ENCODE assay signal across 8 cellular contexts in the genomic region with DNA sequence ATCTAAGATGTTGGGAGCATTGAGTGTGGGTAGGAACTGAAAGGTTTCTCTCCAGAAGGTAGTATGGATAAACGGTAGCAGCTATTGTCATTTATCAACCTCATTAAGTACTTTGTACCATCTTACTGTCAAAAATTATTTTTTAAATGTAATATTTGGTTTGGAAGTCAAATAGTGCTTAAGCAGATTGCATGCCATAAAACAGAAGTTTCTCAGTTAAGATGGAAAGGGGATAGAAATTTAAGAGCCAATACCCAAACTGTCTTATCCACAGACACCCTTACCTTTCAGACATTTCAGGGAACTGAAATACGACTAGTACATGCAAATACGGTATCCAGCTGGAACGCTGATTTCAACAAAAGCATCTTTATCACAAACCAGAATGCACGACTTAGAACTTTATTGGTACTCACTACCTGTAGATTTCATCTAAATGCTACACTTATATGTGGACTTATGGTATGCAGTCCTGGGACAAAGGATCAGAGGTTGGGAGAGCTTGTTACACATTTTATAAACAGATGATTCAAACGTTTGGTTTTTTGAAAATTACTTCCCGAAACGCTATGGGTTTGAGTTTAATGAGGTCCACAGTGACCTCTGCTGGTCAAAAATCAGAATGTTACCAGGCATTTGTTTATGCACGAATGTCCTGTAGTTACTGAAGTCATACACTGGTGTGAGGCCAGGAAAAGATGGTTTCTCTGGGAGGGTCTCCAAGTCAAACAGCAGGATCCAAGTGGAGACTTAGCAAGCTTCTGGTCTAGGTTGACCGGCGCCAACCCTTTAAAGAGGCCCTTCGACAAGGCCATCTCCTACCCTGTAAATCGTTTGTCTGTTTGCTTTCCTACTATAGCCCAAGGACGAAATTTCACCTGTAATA. TPM values are rescaled to one million over a fixed set of nuclear protein-coding genes. Genes with fewer than 3 reads are reported as not detected.
DNase-seq lines count a peak whose midpoint lies in the region; ATAC-seq and TF ChIP-seq lines count a peak whose summit lies in the region.

No MANE protein-coding gene starts in this region.

- H3K27ac Mint-ChIP-seq in endodermal cell (no peak overlapping the region), mesothelial cell of epicardium (no peak overlapping the region)

- H3K9me3 Mint-ChIP-seq in endodermal cell (no peaks in the 10 kb centered on the region), mesothelial cell of epicardium (no peaks in the 10 kb centered on the region)

- H3K9ac ChIP-seq in endodermal cell (ENCODE audit: extremely low read depth, low read length, poor library complexity, severe bottlenecking), result no peak overlapping the region

- no peak overlapping the region for H3K27ac ChIP-seq in ACC112 (ENCODE audit: low read depth, low read length)
- no peak overlapping the region for H3K27ac ChIP-seq in endodermal cell (ENCODE audit: low read depth, low read length)
- H3K27ac ChIP-seq in thoracic aorta, result peak overlapping the region; percentile 71 to 85

- H3K4me1 Mint-ChIP-seq in endodermal cell, result peaks cover 3% of the 10 kb centered on the region
- peaks cover 51% of the 10 kb centered on the region for H3K4me1 Mint-ChIP-seq in mesothelial cell of epicardium

- peak overlapping the region; percentile 98 for H2AFZ ChIP-seq in ACC112 (ENCODE audit: low read length, unreplicated experiment)

- no peaks in the 10 kb centered on the region for H3K36me3 Mint-ChIP-seq in endodermal cell (ENCODE audit: low read depth)
- H3K36me3 Mint-ChIP-seq in mesothelial cell of epicardium, result no peaks in the 10 kb centered on the region

- 38 to 45% methylated on average over 7 to 12 of the region's 14 CpGs for WGBS in endodermal cell (ENCODE audit: insufficient coverage in 1 of 2, insufficient read length in 1 of 2), 2 experiments

- H3K9me3 ChIP-seq in endodermal cell (ENCODE audit: control insufficient read depth, low read length) (no peaks in the 10 kb centered on the region), thoracic aorta (no peaks in the 10 kb centered on the region)

- H3K4me3 Mint-ChIP-seq in endodermal cell, result no peak overlapping the region
- H3K4me3 Mint-ChIP-seq in mesothelial cell of epicardium, result peak overlapping the region; percentile 44

- peak; percentile 63 for ATAC-seq in HG03025 (IDR thresholded peaks at IDR 0.05; ENCODE audit: low FRiP score, unreplicated experiment)
- ATAC-seq in thoracic aorta (ENCODE audit: insufficient number of reproducible peaks, low FRiP score, low read depth), result peak; percentile 81

- no peaks in the 10 kb centered on the region for H3K36me3 ChIP-seq in ACC112 (ENCODE audit: insufficient read depth, low read length)
- H3K36me3 ChIP-seq in endodermal cell (ENCODE audit: control insufficient read depth, insufficient read depth, low read length), result no peaks in the 10 kb centered on the region
- H3K36me3 ChIP-seq in thoracic aorta, result no peaks in the 10 kb centered on the region

- peaks cover 6% of the 10 kb centered on the region; the same call in 1 of the 2 replicates for H3K27me3 ChIP-seq in ACC112 (ENCODE audit: insufficient read depth, low read length)
- peaks cover 26% of the 10 kb centered on the region for H3K27me3 ChIP-seq in endodermal cell (ENCODE audit: control insufficient read depth, insufficient read depth, low read length, poor library complexity, severe bottlenecking)
- no peaks in the 10 kb centered on the region for H3K27me3 ChIP-seq in thoracic aorta (replicated peaks; ENCODE audit: insufficient read depth)

- no peaks in the 10 kb centered on the region for H3K79me2 ChIP-seq in ACC112 (ENCODE audit: control insufficient read depth, insufficient read depth, low read length, unreplicated experiment)

- peak; percentile 41 for DNase-seq in NCI-H2171 (lab: John Stamatoyannopoulos, UW)
- DNase-seq in endodermal cell, result peak; percentile 84
- DNase-seq in mesothelial cell of epicardium (ENCODE audit: low spot score in 2 of 2, unreplicated experiment in 2 of 2), result peak in 1 of 2 experiments; percentile 67
- peak; percentile 36 for DNase-seq in thoracic aorta (ENCODE audit: low spot score)

- peaks cover 10% of the 10 kb centered on the region for H3K27me3 Mint-ChIP-seq in endodermal cell (ENCODE audit: insufficient read depth)
- H3K27me3 Mint-ChIP-seq in mesothelial cell of epicardium (ENCODE audit: low read depth), result peaks cover 6% of the 10 kb centered on the region

- peak overlapping the region; percentile 72 for H3K4me3 ChIP-seq in ACC112 (ENCODE audit: low read depth, low read length)
- no peak overlapping the region for H3K4me3 ChIP-seq in WI38 (ENCODE audit: low read depth, low read length)
- no peak overlapping the region for H3K4me3 ChIP-seq in endodermal cell (ENCODE audit: low read length)
- H3K4me3 ChIP-seq in thoracic aorta, result peak overlapping the region; percentile 51

- peaks cover 6% of the 10 kb centered on the region for H3K4me1 ChIP-seq in ACC112 (ENCODE audit: control insufficient read depth, insufficient read depth, low read length, unreplicated experiment)
- H3K4me1 ChIP-seq in endodermal cell (ENCODE audit: control insufficient read depth, insufficient read depth, low read length), result no peaks in the 10 kb centered on the region
- H3K4me1 ChIP-seq in thoracic aorta (ENCODE audit: control insufficient read depth in 1 of 2, low read depth in 2 of 2), result peaks cover 16 to 57% of the 10 kb centered on the region in 2 donors

- TF ChIP-seq CTCF in GM12873 (IDR thresholded peaks at IDR 0.05; ENCODE audit: insufficient read depth, low read depth, low read length, missing control alignments) (peak; percentile 67), WI38 (IDR thresholded peaks at IDR 0.05; ENCODE audit: low read depth, low read length) (peak; percentile 15; the same call in 1 of the 2 replicates), endodermal cell (conservative IDR thresholded peaks at IDR 0.05) (peak; percentile 86), mesothelial cell of epicardium (IDR thresholded peaks at IDR 0.05; ENCODE audit: unreplicated experiment) (peak; percentile 77), thoracic aorta (IDR thresholded peaks at IDR 0.05) (peak; percentile 76)

RNA-seq across cellular contexts. Expression of a gene that starts 45.7 kb away (rescaled TPM):
- total RNA-seq in endodermal cell, result 10 to 100 TPM; 70.9 to 74.2 TPM
- 106 TPM for polyA plus RNA-seq in endodermal cell (2013, experiment 1 of 2)
- polyA plus RNA-seq in endodermal cell (2013, experiment 2 of 2), result 80.4 TPM
- total RNA-seq in mesothelial cell of epicardium, result 78.7 to 81.2 TPM (median 79.7 TPM) in 3 replicates
- 100 to 1,000 TPM in 1 of 2 donors, 10 to 100 TPM in 1; 50.7 to 106 TPM for total RNA-seq in thoracic aorta

Comparison
In these comparisons a context has a peak if more than half of its experiments do, and no peak if none do; other contexts are left out.
1. H3K27ac ChIP-seq: peak in thoracic aorta (2 of 2); none in ACC112 (single experiment) and endodermal cell (single experiment).
2. H3K4me3 ChIP-seq: peak in ACC112 (single experiment) and thoracic aorta (single experiment); none in WI38 (single experiment) and endodermal cell (single experiment).
3. CTCF ChIP-seq: peak in every context shown above with its lines; median percentile 86 in endodermal cell; 77 in mesothelial cell of epicardium; 76 in thoracic aorta; 67 in GM12873; 15 in WI38.